ENCODE assay signal across 20 cellular contexts in the genomic region with DNA sequence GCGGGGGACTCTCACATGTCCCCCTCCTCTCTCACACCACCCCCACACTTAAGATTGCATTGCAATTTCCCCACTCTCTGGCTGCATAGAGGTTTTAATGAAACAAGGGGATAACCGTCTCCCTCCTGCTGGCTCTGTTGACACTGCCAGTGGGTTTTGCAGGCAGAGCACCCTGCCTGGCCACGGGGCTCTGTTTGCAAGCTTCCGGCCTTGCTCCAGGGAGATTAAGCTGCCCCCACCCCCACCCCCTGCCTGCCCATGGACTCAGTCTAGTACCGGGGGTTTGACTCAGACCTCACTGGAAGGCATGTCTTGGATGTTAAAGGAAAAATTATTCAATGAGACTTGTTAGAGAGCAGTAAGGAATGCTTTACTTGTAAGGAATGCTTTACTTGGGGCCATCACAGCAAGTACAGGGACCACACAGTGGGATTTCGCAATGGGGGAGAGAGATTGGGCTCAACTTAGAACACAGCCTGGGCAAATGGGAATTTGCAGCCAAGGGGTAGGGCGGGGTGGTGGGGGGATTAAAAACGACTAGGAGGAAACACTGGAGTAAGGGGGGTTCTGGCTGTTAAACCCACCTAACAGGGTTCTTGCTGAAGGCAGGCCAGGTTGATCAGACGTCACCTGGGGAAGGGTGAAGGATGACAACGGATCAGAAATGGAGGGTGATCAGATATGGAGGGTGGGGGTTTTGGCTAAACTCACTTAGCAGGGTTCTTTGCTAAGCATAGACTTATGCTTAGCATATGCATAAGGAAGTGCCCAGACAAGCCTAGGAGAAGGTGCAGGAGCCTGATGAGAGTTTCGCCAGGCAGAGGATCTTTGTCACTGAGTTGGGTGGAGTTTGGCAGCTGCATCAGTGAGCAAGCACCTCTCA.
DNase-seq lines count a peak whose midpoint lies in the region; FAIRE-seq and TF ChIP-seq lines count a peak whose summit lies in the region.
"Had no signal": no experiment of that assay in that cellular context is flagged by ENCODE, and none has a peak within 500 bp of the region (broad histone marks: within the 10 kb centered on the region; RNA-seq: fewer than 3 reads in every experiment).

No MANE protein-coding gene starts in this region.

- peaks cover 5 to 8% of the 10 kb centered on the region in 2 experiments; a peak in 2 of 4 replicates for H3K9me3 ChIP-seq in H1 (ENCODE audit: insufficient read depth in 2 of 2, low read depth in 1 of 2, low read length in 1 of 2)
- H3K9me3 ChIP-seq in mesodermal cell (ENCODE audit: control insufficient read depth, low read length), result peaks cover 22% of the 10 kb centered on the region
- H3K9me3 ChIP-seq: ovary had no signal

- POLR2A ChIA-PET in H1 (lab: Charles Lee; ENCODE audit: partially characterized antibody), result interaction anchor here (1.5 kb wide), 1 partner anchor 12 kb away, joined by 3 read pairs; no protein-coding TSS in a partner anchor

- H3K4me1 ChIP-seq in H1 (replicated peaks in 1 of 4; ENCODE audit: control insufficient read depth in 3 of 4, insufficient read depth in 4 of 4, low read length in 3 of 4), result peaks cover 10 to 26% (median 17%) of the 10 kb centered on the region in 4 experiments
- peaks cover 38% of the 10 kb centered on the region for H3K4me1 ChIP-seq in mesodermal cell (ENCODE audit: control insufficient read depth, insufficient read depth, low read length, poor library complexity, severe bottlenecking)
- H3K4me1 ChIP-seq: breast epithelium, sigmoid colon, upper lobe of left lung had no signal

- peak overlapping the region; percentile 28 to 59 for H3K4me2 ChIP-seq in H1 (ENCODE audit: insufficient read depth in 1 of 2, low read depth in 2 of 2, low read length in 2 of 2)

- WGBS in H1 (ENCODE audit: extremely low coverage in 1 of 2, insufficient coverage in 1 of 2, insufficient read length in 1 of 2, insufficient replicate concordance in 2 of 2, low coverage in 1 of 2, low lambda C conversion rate in 2 of 2, missing lambda C conversion rate in 1 of 2), 2 experiments, result 14% methylated on average over 11 of the region's 11 CpGs; no CpG with 5 or more reads in 1 of the 2 experiments
- 24 to 30% methylated on average over 7 of the region's 11 CpGs for WGBS in mesodermal cell (ENCODE audit: insufficient coverage in 2 of 2), 2 experiments

- H3K4me3 ChIP-seq in H1 (ENCODE audit: extremely low read depth in 1 of 4, insufficient read depth in 2 of 4, low read depth in 3 of 4, low read length in 4 of 4) (peak overlapping the region in 1 of 4 experiments; percentile 14; a peak in 1 of 8 replicates), mesodermal cell (ENCODE audit: extremely low read depth, insufficient read depth, low read length, poor library complexity, severe bottlenecking) (no peak overlapping the region)
- H3K4me3 ChIP-seq: breast epithelium, ovary, sigmoid colon, upper lobe of left lung had no signal

- FAIRE-seq in H1 (lab: Jason Lieb, UNC), result no peak
- FAIRE-seq in D721Med (lab: Jason Lieb, UNC), result no peak
- FAIRE-seq: GM12892 had no signal

- H3K9ac ChIP-seq in H1 (replicated peaks in 1 of 4; ENCODE audit: extremely low read depth in 1 of 4, low read depth in 3 of 4, low read length in 3 of 4), result no peak overlapping the region

- no peaks in the 10 kb centered on the region for H3K79me2 ChIP-seq in H1 (ENCODE audit: control insufficient read depth in 1 of 2, insufficient read depth in 2 of 2, low read length in 2 of 2)

- peak overlapping the region; percentile 86 for H4K91ac ChIP-seq in H1 (replicated peaks; ENCODE audit: insufficient read length, low read length)

- peak overlapping the region; percentile 61 for H2BK120ac ChIP-seq in H1 (replicated peaks; ENCODE audit: low read depth, low read length)

- peak overlapping the region; percentile 95 for H2BK20ac ChIP-seq in H1 (ENCODE audit: low read length)

- peak overlapping the region; percentile 60 for H3K4ac ChIP-seq in H1 (replicated peaks; ENCODE audit: insufficient read length, low read depth, low read length)

- no peaks in the 10 kb centered on the region for H3K79me1 ChIP-seq in H1 (ENCODE audit: low read depth, low read length)

- H3K23ac ChIP-seq in H1 (ENCODE audit: insufficient read length), result no peak overlapping the region

- peak overlapping the region; percentile 69; the same call in 1 of the 2 replicates for H2BK12ac ChIP-seq in H1 (ENCODE audit: low read depth, low read length)

- H3K56ac ChIP-seq in H1 (replicated peaks; ENCODE audit: insufficient read length, low read depth, low read length), result no peak overlapping the region

- no peak for TF ChIP-seq EP300 in H1 (IDR thresholded peaks at IDR 0.05; ENCODE audit: borderline replicate concordance in 1 of 2, low read depth in 2 of 2, low read length in 2 of 2)

- H3K36me3 ChIP-seq in H1 (ENCODE audit: control insufficient read depth in 2 of 4, insufficient read depth in 4 of 4, low read length in 3 of 4) (no peaks in the 10 kb centered on the region), mesodermal cell (ENCODE audit: control insufficient read depth, insufficient read depth, low read length) (no peaks in the 10 kb centered on the region)
- H3K36me3 ChIP-seq: breast epithelium, ovary, sigmoid colon, upper lobe of left lung had no signal

- no peak overlapping the region for H3K27ac ChIP-seq in H1 (ENCODE audit: low read depth, low read length)
- peak overlapping the region; percentile 69 for H3K27ac ChIP-seq in mesodermal cell (ENCODE audit: low read depth, low read length, severe bottlenecking)
- H3K27ac ChIP-seq: breast epithelium, ovary, sigmoid colon, upper lobe of left lung had no signal

- TF ChIP-seq POLR2A in H1 (IDR thresholded peaks at IDR 0.05; ENCODE audit: control extremely low read depth in 1 of 2, low read depth in 2 of 2, low read length in 2 of 2), result no peak

- CTCF ChIA-PET in H1 (lab: Charles Lee; ENCODE audit: partially characterized antibody), result interaction anchor here (0.7 to 1.8 kb wide), 5 partner anchors 22 to 104 kb away, joined by 3 to 6 read pairs (median 5); no protein-coding TSS in a partner anchor

- H3K18ac ChIP-seq in H1 (ENCODE audit: extremely low read depth, low read length), result peak overlapping the region; percentile 66; the same call in 1 of the 2 replicates

- H4K8ac ChIP-seq in H1 (ENCODE audit: extremely low read depth, insufficient read depth, low read length), result no peak overlapping the region

- TF ChIP-seq CTCF in H1 (IDR thresholded peaks at IDR 0.05; ENCODE audit: control extremely low read depth in 1 of 3, insufficient read depth in 1 of 3, low read depth in 1 of 3, low read length in 3 of 3) (no peak), D721Med (IDR thresholded peaks at IDR 0.05; ENCODE audit: insufficient read depth, missing control alignments) (no peak)

- peak overlapping the region; percentile 92; the same call in 1 of the 2 replicates for H2BK5ac ChIP-seq in H1 (ENCODE audit: low read depth, low read length)

- H2BK15ac ChIP-seq in H1 (ENCODE audit: low read length), result no peak overlapping the region

- peak overlapping the region; percentile 43; the same call in 1 of the 2 replicates for H2AK5ac ChIP-seq in H1 (ENCODE audit: low read depth, low read length)

- H2AFZ ChIP-seq in H1 (ENCODE audit: low read length), result no peak overlapping the region

- DNase-seq in ELF-1 (ENCODE audit: low read depth, low spot score) (peak; percentile 79), M059J (ENCODE audit: low read depth) (peak; percentile 5), H1 (ENCODE audit: low read depth in 1 of 2, low spot score in 2 of 2) (peak; percentile 52 to 66), D721Med (ENCODE audit: insufficient read length, low spot score) (no peak), NCI-H2227 treated with DMSO at 0.1 percent for 48 hours (lab: John Stamatoyannopoulos, UW) (no peak), COLO668 (lab: John Stamatoyannopoulos, UW; ENCODE audit: unreplicated experiment) (no peak)
- DNase-seq: activated CD4-positive, alpha-beta memory T cell treated with anti-CD3 and anti-CD28 coated beads, Interleukin-2, amount 10 ng/mL, durations not matched to agents 7 days and 5 days; activated T-cell treated with anti-CD3 and anti-CD28 coated beads, Interleukin-2, amount 50 U/mL, for 72 hours; foreskin melanocyte; GF-D8; HFFc6; NCI-H446 treated with DMSO at 0.1 percent for 48 hours; ovary; SHP77; sigmoid colon; stimulated activated CD4-positive, alpha-beta T cell treated with anti-CD3 and anti-CD28 coated beads, Interleukin-1b, Interleukin-23, amount 100 ng/mL, for 48 hours; upper lobe of left lung had no signal

- H4K20me1 ChIP-seq in H1 (replicated peaks in 1 of 2; ENCODE audit: control insufficient read depth in 1 of 2, insufficient read depth in 2 of 2, low read length in 2 of 2), result peaks cover 2% of the 10 kb centered on the region in 2 experiments

- H3K14ac ChIP-seq in H1 (ENCODE audit: insufficient read length), result no peak overlapping the region

- no peak overlapping the region for H4K5ac ChIP-seq in H1 (ENCODE audit: insufficient read length, low read depth, low read length)

- no peak for TF ChIP-seq RAD21 in H1 (IDR thresholded peaks at IDR 0.05 in 1 of 2, conservative IDR thresholded peaks at IDR 0.05 in 1 of 2; ENCODE audit: low read depth in 2 of 2, low read length in 2 of 2)

- peaks cover 0 to 4% (median 0%) of the 10 kb centered on the region in 4 experiments; a peak in 1 of 7 replicates for H3K27me3 ChIP-seq in H1 (replicated peaks in 1 of 4; ENCODE audit: control insufficient read depth in 3 of 4, extremely low read depth in 1 of 4, insufficient read depth in 3 of 4, low read length in 3 of 4)
- H3K27me3 ChIP-seq: breast epithelium, ovary, upper lobe of left lung had no signal

- peaks cover 5% of the 10 kb centered on the region for H3K23me2 ChIP-seq in H1 (ENCODE audit: low read depth, low read length)

TF ChIP-seq in H1, 55 proteins besides CTCF, POLR2A, EP300 and RAD21 (continues in another document):
- no peak for TF ChIP-seq KDM4A (IDR thresholded peaks at IDR 0.05; ENCODE audit: low read depth, low read length, severe bottlenecking)
- peak; percentile 71 for TF ChIP-seq NANOG (IDR thresholded peaks at IDR 0.05; ENCODE audit: insufficient read depth, low read depth, low read length, poor library complexity, severe bottlenecking)
- TF ChIP-seq, protein P1, sequence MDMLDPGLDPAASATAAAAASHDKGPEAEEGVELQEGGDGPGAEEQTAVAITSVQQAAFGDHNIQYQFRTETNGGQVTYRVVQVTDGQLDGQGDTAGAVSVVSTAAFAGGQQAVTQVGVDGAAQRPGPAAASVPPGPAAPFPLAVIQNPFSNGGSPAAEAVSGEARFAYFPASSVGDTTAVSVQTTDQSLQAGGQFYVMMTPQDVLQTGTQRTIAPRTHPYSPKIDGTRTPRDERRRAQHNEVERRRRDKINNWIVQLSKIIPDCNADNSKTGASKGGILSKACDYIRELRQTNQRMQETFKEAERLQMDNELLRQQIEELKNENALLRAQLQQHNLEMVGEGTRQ (IDR thresholded peaks at IDR 0.05; ENCODE audit: low read length), result no peak
- TF ChIP-seq RBBP5 (IDR thresholded peaks at IDR 0.05; ENCODE audit: borderline replicate concordance, low read depth, low read length), result no peak
- TF ChIP-seq ASH2L (IDR thresholded peaks at IDR 0.05; ENCODE audit: low read length), result peak; percentile 25
- no peak for TF ChIP-seq KDM1A (IDR thresholded peaks at IDR 0.05; ENCODE audit: borderline replicate concordance, low read length)
- no peak for TF ChIP-seq SP4 (IDR thresholded peaks at IDR 0.05; ENCODE audit: low read length)
- peak; percentile 96 for TF ChIP-seq CEBPB (IDR thresholded peaks at IDR 0.05; ENCODE audit: low read depth, low read length)

Comparison
In these comparisons a context has a peak if more than half of its experiments do, and no peak if none do; other contexts are left out.
1. DNase-seq: peak in ELF-1 (single experiment), M059J (single experiment) and H1 (2 of 2); none in D721Med (single experiment), NCI-H2227 treated with DMSO at 0.1 percent for 48 hours (single experiment) and COLO668 (single experiment).